8 cellular contexts compared by ENCODE assay signal in the genomic region with DNA sequence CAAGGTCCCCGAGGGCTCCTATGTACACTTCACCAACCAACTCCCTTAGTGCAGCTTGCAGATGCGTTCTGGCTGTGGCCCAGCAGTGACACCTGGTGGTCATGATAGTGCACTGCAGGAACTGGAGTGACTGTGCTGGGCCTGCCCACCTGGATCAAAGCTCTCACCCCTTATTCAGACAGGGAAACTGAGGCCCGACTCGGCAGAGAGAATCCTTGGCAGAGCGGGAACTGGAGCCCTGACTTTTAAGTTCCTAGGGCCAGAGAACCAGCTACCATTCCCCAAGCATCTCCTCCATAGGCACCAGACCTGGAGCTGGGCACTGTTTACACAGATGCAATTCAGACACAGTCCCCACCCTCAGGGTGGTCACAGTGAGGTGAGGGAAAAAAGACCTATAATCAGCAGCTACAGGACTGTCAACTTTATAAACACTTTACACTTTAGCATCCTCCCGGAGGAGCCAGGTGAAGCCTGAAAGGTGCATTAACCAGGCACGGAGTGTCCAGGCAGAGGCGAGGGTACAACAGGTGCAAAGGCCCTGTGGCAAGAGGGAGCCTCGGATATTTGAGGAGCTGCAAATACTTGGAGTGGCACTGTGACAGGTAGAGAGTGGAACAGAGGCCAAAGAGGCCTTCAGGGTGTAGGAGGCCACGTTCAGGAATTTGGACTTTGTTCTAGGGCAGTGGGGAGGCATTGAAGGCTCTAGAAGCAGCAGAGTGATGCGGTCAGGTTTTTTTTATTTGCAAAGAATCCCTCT. TPM values are rescaled to one million over a fixed set of nuclear protein-coding genes. Genes with fewer than 3 reads are reported as not detected.
DNase-seq lines count a peak whose midpoint lies in the region; ATAC-seq and TF ChIP-seq lines count a peak whose summit lies in the region.

No MANE protein-coding gene starts in this region.

- TF ChIP-seq EP300 in suprapubic skin (IDR thresholded peaks at IDR 0.05), result no peak

- no peak overlapping the region for H2AFZ ChIP-seq in neuronal stem cell (ENCODE audit: low read length)

- no peak overlapping the region for H3K27ac Mint-ChIP-seq in activated T-cell treated with anti-CD3 and anti-CD28 coated beads, Interleukin-2, amount 50 U/mL, for 24 hours

- H2AK5ac ChIP-seq in neuronal stem cell (ENCODE audit: low read depth, low read length), result no peak overlapping the region

- H2BK12ac ChIP-seq in neuronal stem cell (ENCODE audit: low read length), result no peak overlapping the region

- no peak overlapping the region for H3K18ac ChIP-seq in neuronal stem cell (ENCODE audit: low read length)

- H3K4me1 ChIP-seq in neuronal stem cell (ENCODE audit: control insufficient read depth in 2 of 2, insufficient read depth in 1 of 2, low read depth in 1 of 2, low read length in 2 of 2) (peaks cover 0 to 3% of the 10 kb centered on the region in 2 donors), suprapubic skin (no peaks in the 10 kb centered on the region)

- no peak overlapping the region for H3K14ac ChIP-seq in neuronal stem cell (ENCODE audit: low read length)

- peak; percentile 58 for ATAC-seq in HG03378 (IDR thresholded peaks at IDR 0.05; ENCODE audit: unreplicated experiment)
- no peak for ATAC-seq in HG02623 (IDR thresholded peaks at IDR 0.05; ENCODE audit: unreplicated experiment)

- peak; percentile 93 to 97 for TF ChIP-seq CTCF in suprapubic skin (IDR thresholded peaks at IDR 0.05)

- no peaks in the 10 kb centered on the region for H3K4me1 Mint-ChIP-seq in activated T-cell treated with anti-CD3 and anti-CD28 coated beads, Interleukin-2, amount 50 U/mL, for 24 hours (ENCODE audit: low read depth)

- H4K8ac ChIP-seq in neuronal stem cell (ENCODE audit: low read depth, low read length), result no peak overlapping the region

- H3K27me3 ChIP-seq in neuronal stem cell (ENCODE audit: control insufficient read depth in 3 of 3, insufficient read depth in 3 of 3, low read depth in 1 of 3, low read length in 3 of 3) (no peaks in the 10 kb centered on the region), suprapubic skin (no peaks in the 10 kb centered on the region)

- H3K27ac ChIP-seq in neuronal stem cell (replicated peaks; ENCODE audit: low read length) (no peak overlapping the region), suprapubic skin (no peak overlapping the region)

- H2BK15ac ChIP-seq in neuronal stem cell (ENCODE audit: low read length), result no peak overlapping the region

- H3K9me3 ChIP-seq in neuronal stem cell (replicated peaks in 1 of 2; ENCODE audit: control insufficient read depth in 2 of 2, insufficient read depth in 1 of 2, low read depth in 1 of 2, low read length in 2 of 2) (peaks cover 11 to 31% of the 10 kb centered on the region in 2 donors), suprapubic skin (no peaks in the 10 kb centered on the region)

- H3K4me2 ChIP-seq in neuronal stem cell (ENCODE audit: insufficient read depth, low read length, poor library complexity, severe bottlenecking), result no peak overlapping the region

- no peak overlapping the region for H3K9ac ChIP-seq in neuronal stem cell (ENCODE audit: low read depth, low read length, poor library complexity)

- TF ChIP-seq POLR2A in suprapubic skin (IDR thresholded peaks at IDR 0.05), result no peak

- H3K9me3 Mint-ChIP-seq in activated T-cell treated with anti-CD3 and anti-CD28 coated beads, Interleukin-2, amount 50 U/mL, for 24 hours, result no peaks in the 10 kb centered on the region

- no peak overlapping the region for H2BK120ac ChIP-seq in neuronal stem cell (ENCODE audit: low read depth, low read length)

- no peaks in the 10 kb centered on the region for H3K36me3 Mint-ChIP-seq in activated T-cell treated with anti-CD3 and anti-CD28 coated beads, Interleukin-2, amount 50 U/mL, for 24 hours (ENCODE audit: low read depth)

- peaks cover 13% of the 10 kb centered on the region for H3K27me3 Mint-ChIP-seq in activated T-cell treated with anti-CD3 and anti-CD28 coated beads, Interleukin-2, amount 50 U/mL, for 24 hours

- DNase-seq in DMS79 (lab: John Stamatoyannopoulos, UW) (peak; percentile 11), OCI-M1 (lab: John Stamatoyannopoulos, UW) (peak; percentile 79), fibroblast of gingiva (ENCODE audit: low read depth) (peak; percentile 52), neuronal stem cell (ENCODE audit: low spot score) (peak; percentile 60), suprapubic skin (ENCODE audit: low spot score in 2 of 2) (no peak)
- peak; percentile 78 for DNase-seq in activated T-cell treated with anti-CD3 and anti-CD28 coated beads, Interleukin-2, amount 50 U/mL, for 24 hours

- peaks cover 3% of the 10 kb centered on the region for H3K79me1 ChIP-seq in neuronal stem cell (ENCODE audit: low read depth, low read length)

- peak overlapping the region; percentile 19 for H2BK5ac ChIP-seq in neuronal stem cell (ENCODE audit: low read length)

- H3K4ac ChIP-seq in neuronal stem cell (ENCODE audit: low read length), result no peak overlapping the region

- no peak overlapping the region for H3K4me3 Mint-ChIP-seq in activated T-cell treated with anti-CD3 and anti-CD28 coated beads, Interleukin-2, amount 50 U/mL, for 24 hours

- H4K91ac ChIP-seq in neuronal stem cell (ENCODE audit: low read depth, low read length, poor library complexity), result no peak overlapping the region

- no peak overlapping the region for H3K4me3 ChIP-seq in neuronal stem cell (ENCODE audit: low read length in 2 of 2)
- no peak overlapping the region for H3K4me3 ChIP-seq in suprapubic skin

- peaks cover under 1 to 54% of the 10 kb centered on the region in 2 donors for H3K36me3 ChIP-seq in neuronal stem cell (replicated peaks in 1 of 2; ENCODE audit: control insufficient read depth in 2 of 2, insufficient read depth in 2 of 2, low read length in 2 of 2)
- H3K36me3 ChIP-seq in suprapubic skin, result no peaks in the 10 kb centered on the region

- no CpG with 5 or more reads among the region's 11 CpGs for WGBS in neuronal stem cell (ENCODE audit: extremely low coverage in 2 of 2, insufficient read length in 2 of 2, insufficient replicate concordance in 1 of 2), 2 donors
- WGBS in suprapubic skin, result 59% methylated on average over 8 of the region's 11 CpGs

- H3K23ac ChIP-seq in neuronal stem cell (ENCODE audit: low read depth, low read length, poor library complexity), result no peak overlapping the region

RNA-seq across cellular contexts. Expression of gene RHBDD3, which starts 22.0 kb away (rescaled TPM):
- polyA plus RNA-seq in neuronal stem cell (2013, experiment 1 of 2), result 25.1 TPM
- polyA plus RNA-seq in neuronal stem cell (2013, experiment 2 of 2), result 24.1 TPM
- 10 to 100 TPM; 10.1 to 22.7 (median 17.2) TPM for total RNA-seq in suprapubic skin

RNA-seq across cellular contexts. Expression of gene EWSR1, which starts 22.3 kb away (rescaled TPM):
- polyA plus RNA-seq in neuronal stem cell (2013, experiment 1 of 2), result 271 TPM
- polyA plus RNA-seq in neuronal stem cell (2013, experiment 2 of 2), result 267 TPM
- 100 to 1,000 TPM; 132 to 308 (median 170) TPM for total RNA-seq in suprapubic skin

RNA-seq across cellular contexts. Expression of gene EMID1, which starts 40.1 kb away (rescaled TPM):
- 10.7 TPM for polyA plus RNA-seq in neuronal stem cell (2013, experiment 1 of 2)
- polyA plus RNA-seq in neuronal stem cell (2013, experiment 2 of 2), result 10.3 TPM
- 1 to 10 TPM; 1.6 to 7.4 (median 2.9) TPM for total RNA-seq in suprapubic skin

Comparison
In these comparisons a context has a peak if more than half of its experiments do, and no peak if none do; other contexts are left out.
1. DNase-seq: peak in DMS79 (single experiment), OCI-M1 (single experiment), activated T-cell treated with anti-CD3 and anti-CD28 coated beads, Interleukin-2, amount 50 U/mL, for 24 hours (single experiment), fibroblast of gingiva (single experiment) and neuronal stem cell (single experiment); none in suprapubic skin (0 of 2).